Comparison of ENCODE assay signal across 1 cellular context in genomic region chr1:172894345-172895049, GRCh38.
TF ChIP-seq lines count a peak whose summit lies in the region.

No MANE protein-coding gene starts in this region.

TF ChIP-seq in GM23338, 12 proteins besides CTCF, POLR2A, EP300 and RAD21 (continued from another document):
- TF ChIP-seq, protein P1, sequence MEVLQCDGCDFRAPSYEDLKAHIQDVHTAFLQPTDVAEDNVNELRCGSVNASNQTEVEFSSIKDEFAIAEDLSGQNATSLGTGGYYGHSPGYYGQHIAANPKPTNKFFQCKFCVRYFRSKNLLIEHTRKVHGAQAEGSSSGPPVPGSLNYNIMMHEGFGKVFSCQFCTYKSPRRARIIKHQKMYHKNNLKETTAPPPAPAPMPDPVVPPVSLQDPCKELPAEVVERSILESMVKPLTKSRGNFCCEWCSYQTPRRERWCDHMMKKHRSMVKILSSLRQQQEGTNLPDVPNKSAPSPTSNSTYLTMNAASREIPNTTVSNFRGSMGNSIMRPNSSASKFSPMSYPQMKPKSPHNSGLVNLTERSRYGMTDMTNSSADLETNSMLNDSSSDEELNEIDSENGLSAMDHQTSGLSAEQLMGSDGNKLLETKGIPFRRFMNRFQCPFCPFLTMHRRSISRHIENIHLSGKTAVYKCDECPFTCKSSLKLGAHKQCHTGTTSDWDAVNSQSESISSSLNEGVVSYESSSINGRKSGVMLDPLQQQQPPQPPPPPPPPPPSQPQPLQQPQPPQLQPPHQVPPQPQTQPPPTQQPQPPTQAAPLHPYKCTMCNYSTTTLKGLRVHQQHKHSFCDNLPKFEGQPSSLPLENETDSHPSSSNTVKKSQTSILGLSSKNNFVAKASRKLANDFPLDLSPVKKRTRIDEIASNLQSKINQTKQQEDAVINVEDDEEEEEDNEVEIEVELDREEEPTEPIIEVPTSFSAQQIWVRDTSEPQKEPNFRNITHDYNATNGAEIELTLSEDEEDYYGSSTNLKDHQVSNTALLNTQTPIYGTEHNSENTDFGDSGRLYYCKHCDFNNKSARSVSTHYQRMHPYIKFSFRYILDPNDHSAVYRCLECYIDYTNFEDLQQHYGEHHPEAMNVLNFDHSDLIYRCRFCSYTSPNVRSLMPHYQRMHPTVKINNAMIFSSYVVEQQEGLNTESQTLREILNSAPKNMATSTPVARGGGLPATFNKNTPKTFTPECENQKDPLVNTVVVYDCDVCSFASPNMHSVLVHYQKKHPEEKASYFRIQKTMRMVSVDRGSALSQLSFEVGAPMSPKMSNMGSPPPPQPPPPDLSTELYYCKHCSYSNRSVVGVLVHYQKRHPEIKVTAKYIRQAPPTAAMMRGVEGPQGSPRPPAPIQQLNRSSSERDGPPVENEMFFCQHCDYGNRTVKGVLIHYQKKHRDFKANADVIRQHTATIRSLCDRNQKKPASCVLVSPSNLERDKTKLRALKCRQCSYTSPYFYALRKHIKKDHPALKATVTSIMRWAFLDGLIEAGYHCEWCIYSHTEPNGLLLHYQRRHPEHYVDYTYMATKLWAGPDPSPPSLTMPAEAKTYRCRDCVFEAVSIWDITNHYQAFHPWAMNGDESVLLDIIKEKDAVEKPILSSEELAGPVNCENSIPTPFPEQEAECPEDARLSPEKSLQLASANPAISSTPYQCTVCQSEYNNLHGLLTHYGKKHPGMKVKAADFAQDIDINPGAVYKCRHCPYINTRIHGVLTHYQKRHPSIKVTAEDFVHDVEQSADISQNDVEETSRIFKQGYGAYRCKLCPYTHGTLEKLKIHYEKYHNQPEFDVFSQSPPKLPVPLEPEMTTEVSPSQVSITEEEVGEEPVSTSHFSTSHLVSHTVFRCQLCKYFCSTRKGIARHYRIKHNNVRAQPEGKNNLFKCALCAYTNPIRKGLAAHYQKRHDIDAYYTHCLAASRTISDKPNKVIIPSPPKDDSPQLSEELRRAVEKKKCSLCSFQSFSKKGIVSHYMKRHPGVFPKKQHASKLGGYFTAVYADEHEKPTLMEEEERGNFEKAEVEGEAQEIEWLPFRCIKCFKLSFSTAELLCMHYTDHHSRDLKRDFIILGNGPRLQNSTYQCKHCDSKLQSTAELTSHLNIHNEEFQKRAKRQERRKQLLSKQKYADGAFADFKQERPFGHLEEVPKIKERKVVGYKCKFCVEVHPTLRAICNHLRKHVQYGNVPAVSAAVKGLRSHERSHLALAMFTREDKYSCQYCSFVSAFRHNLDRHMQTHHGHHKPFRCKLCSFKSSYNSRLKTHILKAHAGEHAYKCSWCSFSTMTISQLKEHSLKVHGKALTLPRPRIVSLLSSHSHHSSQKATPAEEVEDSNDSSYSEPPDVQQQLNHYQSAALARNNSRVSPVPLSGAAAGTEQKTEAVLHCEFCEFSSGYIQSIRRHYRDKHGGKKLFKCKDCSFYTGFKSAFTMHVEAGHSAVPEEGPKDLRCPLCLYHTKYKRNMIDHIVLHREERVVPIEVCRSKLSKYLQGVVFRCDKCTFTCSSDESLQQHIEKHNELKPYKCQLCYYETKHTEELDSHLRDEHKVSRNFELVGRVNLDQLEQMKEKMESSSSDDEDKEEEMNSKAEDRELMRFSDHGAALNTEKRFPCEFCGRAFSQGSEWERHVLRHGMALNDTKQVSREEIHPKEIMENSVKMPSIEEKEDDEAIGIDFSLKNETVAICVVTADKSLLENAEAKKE (CRISPR knock-in tag; IDR thresholded peaks at IDR 0.05) = no peak
- TF ChIP-seq, protein P2, sequence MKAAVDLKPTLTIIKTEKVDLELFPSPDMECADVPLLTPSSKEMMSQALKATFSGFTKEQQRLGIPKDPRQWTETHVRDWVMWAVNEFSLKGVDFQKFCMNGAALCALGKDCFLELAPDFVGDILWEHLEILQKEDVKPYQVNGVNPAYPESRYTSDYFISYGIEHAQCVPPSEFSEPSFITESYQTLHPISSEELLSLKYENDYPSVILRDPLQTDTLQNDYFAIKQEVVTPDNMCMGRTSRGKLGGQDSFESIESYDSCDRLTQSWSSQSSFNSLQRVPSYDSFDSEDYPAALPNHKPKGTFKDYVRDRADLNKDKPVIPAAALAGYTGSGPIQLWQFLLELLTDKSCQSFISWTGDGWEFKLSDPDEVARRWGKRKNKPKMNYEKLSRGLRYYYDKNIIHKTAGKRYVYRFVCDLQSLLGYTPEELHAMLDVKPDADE (IDR thresholded peaks at IDR 0.05) = no peak
- no peak for TF ChIP-seq JUNB (IDR thresholded peaks at IDR 0.05; ENCODE audit: unreplicated experiment)
- no peak for TF ChIP-seq ZNF331 (CRISPR knock-in tag; IDR thresholded peaks at IDR 0.05; ENCODE audit: low read depth)
- no peak for TF ChIP-seq EZH2 (IDR thresholded peaks at IDR 0.05; ENCODE audit: low read depth, unreplicated experiment)
- TF ChIP-seq STAT1 (IDR thresholded peaks at IDR 0.05; ENCODE audit: unreplicated experiment) = no peak
- no peak for TF ChIP-seq POLR2AphosphoS5 (IDR thresholded peaks at IDR 0.05; ENCODE audit: low read depth)
